In the genomic region with DNA sequence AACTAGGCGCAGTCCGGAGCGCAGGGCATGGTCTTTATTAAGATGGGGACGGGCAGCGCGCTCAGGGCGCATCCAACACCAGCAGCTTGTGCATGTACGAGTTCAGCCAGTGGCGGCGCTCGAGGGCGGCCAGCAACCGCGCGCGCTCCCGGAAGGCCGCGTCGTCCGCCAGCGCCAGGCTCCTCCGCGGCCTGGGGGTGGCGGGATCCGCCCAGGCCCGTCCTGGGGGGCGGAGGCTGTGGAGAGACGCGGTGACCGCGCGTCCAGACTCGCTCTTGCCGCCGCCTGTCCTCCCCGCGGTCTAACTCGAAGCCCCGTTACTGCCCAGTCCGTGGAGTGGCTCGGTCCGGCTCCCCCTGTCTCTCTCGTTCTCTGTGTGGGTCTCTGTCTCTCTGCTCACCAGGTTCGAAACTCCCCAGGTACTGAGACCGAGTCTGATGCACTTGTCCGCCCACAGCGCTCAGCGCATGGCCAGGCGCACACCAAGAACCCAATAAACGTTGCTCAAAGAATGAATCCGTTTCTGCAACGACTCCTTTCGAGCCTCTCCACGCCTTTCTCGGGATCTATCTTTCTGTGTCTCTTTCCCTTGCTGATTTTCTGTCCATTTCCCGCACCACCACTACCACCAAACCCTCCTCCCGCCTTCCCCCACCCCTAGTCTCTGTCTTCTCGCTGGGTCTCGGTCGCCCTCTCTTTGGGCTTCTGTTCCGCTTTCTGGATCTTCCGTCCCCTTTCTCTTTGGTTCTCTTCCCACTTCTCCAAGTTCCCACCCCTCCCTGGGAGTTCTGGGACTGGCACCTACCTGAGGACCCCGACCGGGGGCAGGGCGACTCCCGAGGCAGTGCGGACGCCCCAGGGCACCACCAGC, we compare ENCODE assay signal across 6 cellular contexts. TPM values are rescaled to one million over a fixed set of nuclear protein-coding genes. Genes with fewer than 3 reads are reported as not detected.
DNase-seq lines count a peak whose midpoint lies in the region; ATAC-seq and TF ChIP-seq lines count a peak whose summit lies in the region.

No MANE protein-coding gene starts in this region.

- ATAC-seq in naive thymus-derived CD8-positive, alpha-beta T cell: peak; percentile 40 to 45

- POLR2A ChIA-PET in naive thymus-derived CD8-positive, alpha-beta T cell (lab: Charles Lee): interaction anchor here (1.5 kb wide), 1 partner anchor 11 kb away, joined by 4 read pairs; no protein-coding TSS in a partner anchor

- H3K27ac Mint-ChIP-seq in naive thymus-derived CD8-positive, alpha-beta T cell: peak overlapping the region in 3 of 10 donors; percentile 7 to 86 (median 74)

- peak overlapping the region; percentile 69 to 91 (median 78) for H3K4me3 Mint-ChIP-seq in naive thymus-derived CD8-positive, alpha-beta T cell

- H3K27ac ChIP-seq in thyroid gland: no peak overlapping the region

- H3K4me1 ChIP-seq in adipocyte (ENCODE audit: control insufficient read depth, insufficient read depth, low read length): peaks cover 9% of the 10 kb centered on the region
- peaks cover under 1 to 23% of the 10 kb centered on the region in 2 donors for H3K4me1 ChIP-seq in thyroid gland

- H3K4me1 Mint-ChIP-seq in naive thymus-derived CD8-positive, alpha-beta T cell: peaks cover 45 to 61% (median 54%) of the 10 kb centered on the region in 4 donors

- no peaks in the 10 kb centered on the region for H3K9me3 ChIP-seq in adipocyte (ENCODE audit: control insufficient read depth, low read length)
- no peaks in the 10 kb centered on the region for H3K9me3 ChIP-seq in thyroid gland

- no peaks in the 10 kb centered on the region for H3K36me3 ChIP-seq in adipocyte (ENCODE audit: control insufficient read depth, insufficient read depth, low read length, severe bottlenecking)
- H3K36me3 ChIP-seq in thyroid gland: no peaks in the 10 kb centered on the region

- 6 to 7% methylated on average over 31 to 35 of the region's 69 CpGs for WGBS in thyroid gland, 2 donors

- no peak overlapping the region for H3K9ac ChIP-seq in adipocyte (ENCODE audit: low read length)

- TF ChIP-seq POLR2A in thyroid gland (IDR thresholded peaks at IDR 0.05): no peak

- intact Hi-C loops in thyroid gland (cut with DNase I): no loop called here

- peaks cover 0 to 10% (median 0%) of the 10 kb centered on the region in 3 donors for H3K36me3 Mint-ChIP-seq in naive thymus-derived CD8-positive, alpha-beta T cell

- peaks cover 55 to 100% (median 81%) of the 10 kb centered on the region in 5 donors for H3K27me3 Mint-ChIP-seq in naive thymus-derived CD8-positive, alpha-beta T cell

- peak; percentile 21 for TF ChIP-seq CTCF in AG10803 (conservative IDR thresholded peaks at IDR 0.05; ENCODE audit: low read length)
- TF ChIP-seq CTCF in thyroid gland (IDR thresholded peaks at IDR 0.05): peak in 3 of 6 experiments; percentile 7 to 31 (median 7)

- peaks cover 79% of the 10 kb centered on the region for H3K27me3 ChIP-seq in adipocyte (replicated peaks; ENCODE audit: control insufficient read depth, insufficient read depth, low read length)
- H3K27me3 ChIP-seq in thyroid gland: peaks cover 45% of the 10 kb centered on the region

- DNase-seq in AG10803 (ENCODE audit: low read depth): no peak
- peak; percentile 17 for DNase-seq in NCI-H1105 (lab: John Stamatoyannopoulos, UW)
- peak; percentile 61 for DNase-seq in adipocyte (ENCODE audit: low read depth)
- DNase-seq in naive thymus-derived CD8-positive, alpha-beta T cell: peak in 4 of 10 donors; percentile 21 to 51 (median 46)
- DNase-seq in thyroid gland: no peak
- no peak for DNase-seq in SIG-M5 treated with dmso at 0.1 percent for 504 hours (lab: John Stamatoyannopoulos, UW; ENCODE audit: unreplicated experiment)

- peaks cover 0 to 2% (median 0%) of the 10 kb centered on the region in 9 donors for H3K9me3 Mint-ChIP-seq in naive thymus-derived CD8-positive, alpha-beta T cell

- no peak overlapping the region for H3K4me3 ChIP-seq in AG10803 (ENCODE audit: low read length)
- H3K4me3 ChIP-seq in adipocyte (ENCODE audit: low read length): no peak overlapping the region
- H3K4me3 ChIP-seq in thyroid gland (replicated peaks in 1 of 3): no peak overlapping the region

RNA-seq across cellular contexts. Expression of gene PTH2, which starts 0.6 kb away (rescaled TPM):
- not detected for total RNA-seq in naive thymus-derived CD8-positive, alpha-beta T cell
- not detected for polyA plus RNA-seq in naive thymus-derived CD8-positive, alpha-beta T cell
- not detected for total RNA-seq in thyroid gland

RNA-seq across cellular contexts. Expression of gene GFY, which starts 2.5 kb away (rescaled TPM):
- total RNA-seq in naive thymus-derived CD8-positive, alpha-beta T cell: not detected
- not detected for polyA plus RNA-seq in naive thymus-derived CD8-positive, alpha-beta T cell
- total RNA-seq in thyroid gland: not detected

RNA-seq across cellular contexts. Expression of gene SLC17A7, which starts 18.7 kb away (rescaled TPM):
- under 1 TPM; 0.27 to 0.73 TPM for total RNA-seq in naive thymus-derived CD8-positive, alpha-beta T cell
- not detected for polyA plus RNA-seq in naive thymus-derived CD8-positive, alpha-beta T cell
- 1 to 10 TPM in 3 of 4 donors, under 1 TPM in 1; 0.73 to 1.5 (median 1.3) TPM for total RNA-seq in thyroid gland

RNA-seq across cellular contexts. Expression of gene PIH1D1, which starts 29.0 kb away (rescaled TPM):
- 100 to 1,000 TPM; 157 to 179 TPM for total RNA-seq in naive thymus-derived CD8-positive, alpha-beta T cell
- polyA plus RNA-seq in naive thymus-derived CD8-positive, alpha-beta T cell: 10 to 100 TPM; 85.3 to 88.9 (median 86.7) TPM
- total RNA-seq in thyroid gland: 100 to 1,000 TPM in 2 of 4 donors, 10 to 100 TPM in 2; 69.7 to 125 (median 99.8) TPM

RNA-seq across cellular contexts. Expression of gene ALDH16A1, which starts 30.4 kb away (rescaled TPM):
- total RNA-seq in naive thymus-derived CD8-positive, alpha-beta T cell: 10 to 100 TPM; 44.3 to 44.4 TPM
- 10 to 100 TPM; 28.3 to 38.0 (median 30.1) TPM for polyA plus RNA-seq in naive thymus-derived CD8-positive, alpha-beta T cell
- total RNA-seq in thyroid gland: 10 to 100 TPM; 32.5 to 39.5 (median 34.2) TPM

Comparison
In these comparisons a context has a peak if more than half of its experiments do, and no peak if none do; other contexts are left out.
1. DNase-seq: peak in NCI-H1105 (single experiment) and adipocyte (single experiment); none in AG10803 (single experiment), thyroid gland (0 of 2) and SIG-M5 treated with dmso at 0.1 percent for 504 hours (single experiment).